Comparison of ENCODE assay signal across 22 cellular contexts in genomic region chr3:15155840-15156360, GRCh38. TPM values are rescaled to one million over a fixed set of nuclear protein-coding genes. Genes with fewer than 3 reads are reported as not detected.
DNase-seq lines count a peak whose midpoint lies in the region; ATAC-seq and TF ChIP-seq lines count a peak whose summit lies in the region.
"Had no signal": no experiment of that assay in that cellular context is flagged by ENCODE, and none has a peak within 500 bp of the region (broad histone marks: within the 10 kb centered on the region; RNA-seq: fewer than 3 reads in every experiment).

No MANE protein-coding gene starts in this region.

- peaks cover 2% of the 10 kb centered on the region for H3K27me3 Mint-ChIP-seq in GM23338 (ENCODE audit: insufficient read depth, low read depth, poor library complexity)

- H3K27ac Mint-ChIP-seq in GM23338: no peak overlapping the region
- H3K27ac Mint-ChIP-seq in stimulated activated effector memory CD8-positive, alpha-beta T cell treated with anti-CD3 and anti-CD28 coated beads, Interleukin-12 subunit alpha, Interleukin-12 subunit beta, amount 100 ng/mL, for 72 hours: peak overlapping the region; percentile 43
- H3K27ac Mint-ChIP-seq: CD4-positive, alpha-beta memory T cell; CD4-positive, CD25-positive, alpha-beta regulatory T cell had no signal

- H4K20me1 ChIP-seq in GM23338 (replicated peaks; ENCODE audit: insufficient read depth): no peaks in the 10 kb centered on the region
- H4K20me1 ChIP-seq: BLaER1 had no signal

- 0 out of 2 replicates have a peak overlapping the region, but pooled peaks have one; percentile 57 for H2AFZ ChIP-seq in GM23338

- H3K36me3 Mint-ChIP-seq in GM23338 (ENCODE audit: low read depth): no peaks in the 10 kb centered on the region
- no peaks in the 10 kb centered on the region for H3K36me3 Mint-ChIP-seq in stimulated activated effector memory CD8-positive, alpha-beta T cell treated with anti-CD3 and anti-CD28 coated beads, Interleukin-12 subunit alpha, Interleukin-12 subunit beta, amount 100 ng/mL, for 72 hours
- H3K36me3 Mint-ChIP-seq: CD14-positive monocyte; CD4-positive, alpha-beta memory T cell; CD4-positive, CD25-positive, alpha-beta regulatory T cell; CD8-positive, alpha-beta memory T cell had no signal

- CTCF ChIA-PET in HEK293 (lab: Yijun Ruan, JAX): interaction anchor here (1.2 kb wide), 2 partner anchors 42 to 47 kb away, joined by 3 read pairs; no protein-coding TSS in a partner anchor

- H3K36me3 ChIP-seq in GM23338 (ENCODE audit: insufficient read depth) (no peaks in the 10 kb centered on the region; the same call in 1 of the 2 replicates), HEK293 (ENCODE audit: control insufficient read depth in 2 of 2, insufficient read depth in 1 of 2, low read length in 2 of 2) (no peaks in the 10 kb centered on the region)
- H3K36me3 ChIP-seq: BE2C, BLaER1 had no signal

- no peak overlapping the region for H3K4me3 ChIP-seq in GM23338
- no peak overlapping the region for H3K4me3 ChIP-seq in HEK293 (ENCODE audit: low read depth, low read length)
- H3K4me3 ChIP-seq: BLaER1, GM12878 had no signal

- H3K79me2 ChIP-seq in GM23338 (replicated peaks; ENCODE audit: insufficient read depth): no peaks in the 10 kb centered on the region

- no peaks in the 10 kb centered on the region for H3K4me1 ChIP-seq in GM23338 (ENCODE audit: insufficient read depth)
- no peaks in the 10 kb centered on the region for H3K4me1 ChIP-seq in HEK293 (ENCODE audit: control insufficient read depth, insufficient read depth, low read length)
- H3K4me1 ChIP-seq: BE2C, BLaER1 had no signal

- no peak overlapping the region for H3K4me2 ChIP-seq in GM23338
- H3K4me2 ChIP-seq: BLaER1 had no signal

- H3K9me3 Mint-ChIP-seq in GM23338: no peaks in the 10 kb centered on the region
- H3K9me3 Mint-ChIP-seq in stimulated activated effector memory CD8-positive, alpha-beta T cell treated with anti-CD3 and anti-CD28 coated beads, Interleukin-12 subunit alpha, Interleukin-12 subunit beta, amount 100 ng/mL, for 72 hours: no peaks in the 10 kb centered on the region

- no peaks in the 10 kb centered on the region for H3K27me3 ChIP-seq in GM23338 (ENCODE audit: insufficient read depth)
- H3K27me3 ChIP-seq: BLaER1 had no signal

- POLR2A ChIA-PET in HEK293 (lab: Yijun Ruan, JAX): no interaction called here

- no peak overlapping the region for H3K27ac ChIP-seq in GM23338 (ENCODE audit: low read depth)
- no peak overlapping the region for H3K27ac ChIP-seq in HEK293 (ENCODE audit: extremely low read depth, low read depth, low read length)
- H3K27ac ChIP-seq: BLaER1 had no signal

- ATAC-seq in GM23338 (no peak), GM18502 (IDR thresholded peaks at IDR 0.05; ENCODE audit: poor library complexity, unreplicated experiment) (no peak)
- no peak for ATAC-seq in stimulated activated effector memory CD8-positive, alpha-beta T cell treated with anti-CD3 and anti-CD28 coated beads, Interleukin-12 subunit alpha, Interleukin-12 subunit beta, amount 100 ng/mL, for 72 hours
- ATAC-seq: GM12878 had no signal

- H3K9me3 ChIP-seq in HEK293 (ENCODE audit: control insufficient read depth, insufficient read depth, low read depth, low read length): no peaks in the 10 kb centered on the region
- H3K9me3 ChIP-seq: BE2C, BLaER1 had no signal

- TF ChIP-seq CTCF in GM23338 (conservative IDR thresholded peaks at IDR 0.05; ENCODE audit: low read depth in 2 of 2): no peak
- no peak for TF ChIP-seq CTCF in HEK293 (tag by site-specific recombination; IDR thresholded peaks at IDR 0.05)

- no peak overlapping the region for H3K4me3 Mint-ChIP-seq in GM23338
- no peak overlapping the region for H3K4me3 Mint-ChIP-seq in stimulated activated effector memory CD8-positive, alpha-beta T cell treated with anti-CD3 and anti-CD28 coated beads, Interleukin-12 subunit alpha, Interleukin-12 subunit beta, amount 100 ng/mL, for 72 hours
- H3K4me3 Mint-ChIP-seq: CD14-positive monocyte; CD4-positive, alpha-beta memory T cell; CD4-positive, CD25-positive, alpha-beta regulatory T cell; CD8-positive, alpha-beta memory T cell had no signal

- H3F3A ChIP-seq in GM23338 (replicated peaks; ENCODE audit: low read depth): no peaks in the 10 kb centered on the region

- no peak for DNase-seq in GM23338 (ENCODE audit: low spot score)
- DNase-seq in stimulated activated effector memory CD8-positive, alpha-beta T cell treated with anti-CD3 and anti-CD28 coated beads, Interleukin-12 subunit alpha, Interleukin-12 subunit beta, amount 100 ng/mL, for 72 hours (ENCODE audit: low spot score in 2 of 2): no peak
- DNase-seq in SKM-1 treated with dmso at 0.1 percent for 144 hours (lab: John Stamatoyannopoulos, UW; ENCODE audit: unreplicated experiment): no peak
- DNase-seq: 8988T; ACHN; BE2C; C1 segment of cervical spinal cord; CD4-positive, alpha-beta memory T cell; CD4-positive, CD25-positive, alpha-beta regulatory T cell; CD8-positive, alpha-beta memory T cell; COR-L47; DMS153; DMS53; DMS79; DND-41; EL; GDM1 had no signal

- H3K4me1 Mint-ChIP-seq in GM23338: no peaks in the 10 kb centered on the region
- no peaks in the 10 kb centered on the region for H3K4me1 Mint-ChIP-seq in stimulated activated effector memory CD8-positive, alpha-beta T cell treated with anti-CD3 and anti-CD28 coated beads, Interleukin-12 subunit alpha, Interleukin-12 subunit beta, amount 100 ng/mL, for 72 hours
- H3K4me1 Mint-ChIP-seq: CD4-positive, CD25-positive, alpha-beta regulatory T cell had no signal

- peaks cover 4% of the 10 kb centered on the region; the same call in 1 of the 2 replicates for H3K9me2 ChIP-seq in GM23338 (ENCODE audit: insufficient read depth)

TF ChIP-seq in GM23338, 12 proteins besides CTCF, POLR2A, EP300 and RAD21:
- no peak for TF ChIP-seq STAT1 (IDR thresholded peaks at IDR 0.05; ENCODE audit: unreplicated experiment)

TF ChIP-seq in HEK293, 187 proteins besides CTCF, POLR2A, EP300 and RAD21:
- peak; percentile 41; the same call in 1 of the 2 replicates for TF ChIP-seq ZNF366 (tag by site-specific recombination; conservative IDR thresholded peaks at IDR 0.05)
- TF ChIP-seq, protein P1, sequence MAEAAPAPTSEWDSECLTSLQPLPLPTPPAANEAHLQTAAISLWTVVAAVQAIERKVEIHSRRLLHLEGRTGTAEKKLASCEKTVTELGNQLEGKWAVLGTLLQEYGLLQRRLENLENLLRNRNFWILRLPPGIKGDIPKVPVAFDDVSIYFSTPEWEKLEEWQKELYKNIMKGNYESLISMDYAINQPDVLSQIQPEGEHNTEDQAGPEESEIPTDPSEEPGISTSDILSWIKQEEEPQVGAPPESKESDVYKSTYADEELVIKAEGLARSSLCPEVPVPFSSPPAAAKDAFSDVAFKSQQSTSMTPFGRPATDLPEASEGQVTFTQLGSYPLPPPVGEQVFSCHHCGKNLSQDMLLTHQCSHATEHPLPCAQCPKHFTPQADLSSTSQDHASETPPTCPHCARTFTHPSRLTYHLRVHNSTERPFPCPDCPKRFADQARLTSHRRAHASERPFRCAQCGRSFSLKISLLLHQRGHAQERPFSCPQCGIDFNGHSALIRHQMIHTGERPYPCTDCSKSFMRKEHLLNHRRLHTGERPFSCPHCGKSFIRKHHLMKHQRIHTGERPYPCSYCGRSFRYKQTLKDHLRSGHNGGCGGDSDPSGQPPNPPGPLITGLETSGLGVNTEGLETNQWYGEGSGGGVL (tag by site-specific recombination; IDR thresholded peaks at IDR 0.05): peak; percentile 24; the same call in 1 of the 2 replicates
- TF ChIP-seq WT1 (tag by site-specific recombination; IDR thresholded peaks at IDR 0.05): no peak
- no peak for TF ChIP-seq ZNF350 (tag by site-specific recombination; IDR thresholded peaks at IDR 0.05)
- TF ChIP-seq PRDM1 (tag by site-specific recombination; IDR thresholded peaks at IDR 0.05): peak; percentile 95
- TF ChIP-seq ZNF184 (tag by site-specific recombination; IDR thresholded peaks at IDR 0.05): no peak
- TF ChIP-seq KLF17 (tag by site-specific recombination; IDR thresholded peaks at IDR 0.05): no peak
- TF ChIP-seq ZNF155 (tag by site-specific recombination; IDR thresholded peaks at IDR 0.05): no peak
- TF ChIP-seq ZNF311 (tag by site-specific recombination; IDR thresholded peaks at IDR 0.05; ENCODE audit: borderline replicate concordance): peak; percentile 48; the same call in 1 of the 2 replicates
- TF ChIP-seq, protein P2, sequence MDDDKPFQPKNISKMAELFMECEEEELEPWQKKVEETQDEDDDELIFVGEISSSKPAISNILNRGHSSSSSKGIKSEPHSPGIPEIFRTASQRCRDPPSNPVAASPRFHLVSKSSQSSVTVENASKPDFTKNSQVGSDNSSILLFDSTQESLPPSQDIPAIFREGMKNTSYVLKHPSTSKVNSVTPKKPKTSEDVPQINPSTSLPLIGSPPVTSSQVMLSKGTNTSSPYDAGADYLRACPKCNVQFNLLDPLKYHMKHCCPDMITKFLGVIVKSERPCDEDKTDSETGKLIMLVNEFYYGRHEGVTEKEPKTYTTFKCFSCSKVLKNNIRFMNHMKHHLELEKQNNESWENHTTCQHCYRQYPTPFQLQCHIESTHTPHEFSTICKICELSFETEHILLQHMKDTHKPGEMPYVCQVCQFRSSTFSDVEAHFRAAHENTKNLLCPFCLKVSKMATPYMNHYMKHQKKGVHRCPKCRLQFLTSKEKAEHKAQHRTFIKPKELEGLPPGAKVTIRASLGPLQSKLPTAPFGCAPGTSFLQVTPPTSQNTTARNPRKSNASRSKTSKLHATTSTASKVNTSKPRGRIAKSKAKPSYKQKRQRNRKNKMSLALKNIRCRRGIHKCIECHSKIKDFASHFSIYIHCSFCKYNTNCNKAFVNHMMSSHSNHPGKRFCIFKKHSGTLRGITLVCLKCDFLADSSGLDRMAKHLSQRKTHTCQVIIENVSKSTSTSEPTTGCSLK (tag by site-specific recombination; IDR thresholded peaks at IDR 0.05): no peak
- no peak for TF ChIP-seq KLF7 (tag by site-specific recombination; IDR thresholded peaks at IDR 0.05; ENCODE audit: borderline replicate concordance)

RNA-seq across cellular contexts. Expression of gene CAPN7, which starts 50.1 kb away (rescaled TPM):
- 18.1 and 21.7 TPM in 2 replicates for total RNA-seq in GM23338 (2014; rRNA removed; shearing (Covaris generic))
- polyA plus RNA-seq in GM23338 (2016; fragmentation: Nextera tagmentation; extraction: Ambion mirVana): 9.9 and 10.5 TPM in 2 replicates

RNA-seq across cellular contexts. Expression of gene RBSN, which starts 57.0 kb away (rescaled TPM):
- 26.5 and 33.2 TPM in 2 replicates for total RNA-seq in GM23338 (2014; rRNA removed; shearing (Covaris generic))
- 10.6 and 10.8 TPM in 2 replicates for polyA plus RNA-seq in GM23338 (2016; fragmentation: Nextera tagmentation; extraction: Ambion mirVana)
